Comparison of ENCODE assay signal across 20 cellular contexts in genomic region chr17:39143552-39144093, GRCh38. TPM values are rescaled to one million over a fixed set of nuclear protein-coding genes. Genes with fewer than 3 reads are reported as not detected.
DNase-seq lines count a peak whose midpoint lies in the region; ATAC-seq and TF ChIP-seq lines count a peak whose summit lies in the region.
"Had no signal": no experiment of that assay in that cellular context is flagged by ENCODE, and none has a peak within 500 bp of the region (broad histone marks: within the 10 kb centered on the region; RNA-seq: fewer than 3 reads in every experiment).

No MANE protein-coding gene starts in this region.

- POLR2A ChIA-PET in OCI-LY7 (lab: Charles Lee) = no interaction called here

- no peaks in the 10 kb centered on the region for H3K9me2 ChIP-seq in OCI-LY7 (ENCODE audit: insufficient read depth, low read length)

- H3K4me2 ChIP-seq in OCI-LY7 (ENCODE audit: low read length) = no peak overlapping the region
- H3K4me2 ChIP-seq: GM23338 had no signal

- 95% methylated on average over 7 of the region's 7 CpGs for WGBS in thymus

- intact Hi-C loops in OCI-LY7 (cut with micrococcal nuclease; ENCODE audit: unreplicated experiment) = no loop called here

- BruUV-seq in OCI-LY7 (replicated peaks; lab: Mats Ljungman, UMichigan) = no TSS peak

- no peak overlapping the region for H2AFZ ChIP-seq in OCI-LY7 (ENCODE audit: low read length)
- H2AFZ ChIP-seq: GM23338 had no signal

- H3K9me3 ChIP-seq in thymus (ENCODE audit: control insufficient read depth) = no peaks in the 10 kb centered on the region
- H3K9me3 ChIP-seq in OCI-LY7 (ENCODE audit: low read length) = 0 out of 2 replicates have a peak, but pooled peaks cover 5% of the 10 kb centered on the region

- peak overlapping the region; percentile 36 for H3K27ac ChIP-seq in thymus (ENCODE audit: low read depth)
- H3K27ac ChIP-seq in OCI-LY7 (ENCODE audit: low read depth, low read length, poor library complexity, severe bottlenecking) = no peak overlapping the region
- H3K27ac ChIP-seq: VCaP had no signal

- H3K4me3 ChIP-seq in fibroblast of mammary gland (ENCODE audit: control insufficient read depth, low read depth, low read length) (no peak overlapping the region), thymus (ENCODE audit: low read length) (no peak overlapping the region), OCI-LY7 (ENCODE audit: low read depth, low read length, poor library complexity, severe bottlenecking) (no peak overlapping the region)
- H3K4me3 ChIP-seq: GM23338 had no signal

- CTCF ChIA-PET in OCI-LY7 (lab: Charles Lee; ENCODE audit: unreplicated experiment) = no interaction called here

- peaks cover 6% of the 10 kb centered on the region for H3K4me1 ChIP-seq in thymus (ENCODE audit: control insufficient read depth, insufficient read depth, low read length)
- H3K4me1 ChIP-seq in OCI-LY7 (ENCODE audit: insufficient read depth, low read length, poor library complexity, severe bottlenecking) = peaks cover 14% of the 10 kb centered on the region

- no peaks in the 10 kb centered on the region for H3K36me3 ChIP-seq in thymus (ENCODE audit: control insufficient read depth, insufficient read depth)
- H3K36me3 ChIP-seq in OCI-LY7 (ENCODE audit: insufficient read depth, low read length) = no peaks in the 10 kb centered on the region

- TF ChIP-seq CTCF in fibroblast of mammary gland (conservative IDR thresholded peaks at IDR 0.05; ENCODE audit: control insufficient read depth, insufficient read depth, low read depth, low read length) (no peak), OCI-LY7 (conservative IDR thresholded peaks at IDR 0.05; ENCODE audit: low read length) (no peak)

- H3K79me2 ChIP-seq in OCI-LY7 (ENCODE audit: insufficient read depth, low read depth, low read length) = no peaks in the 10 kb centered on the region

- no peak for ATAC-seq in HG03108 (IDR thresholded peaks at IDR 0.05; ENCODE audit: unreplicated experiment)
- ATAC-seq: activated CD8-positive, alpha-beta memory T cell treated with anti-CD3 and anti-CD28 coated beads, Interleukin-2, amount 10 ng/mL, durations not matched to agents 7 days and 5 days; GM23338; naive thymus-derived CD4-positive, alpha-beta T cell had no signal

- H4K20me1 ChIP-seq in OCI-LY7 (ENCODE audit: insufficient read depth, low read length) = no peaks in the 10 kb centered on the region

- H3K27me3 ChIP-seq in thymus (ENCODE audit: control insufficient read depth, insufficient read depth) = no peaks in the 10 kb centered on the region

- peak; percentile 26 for DNase-seq in NCI-H82 treated with DMSO at 0.1 percent for 48 hours (lab: John Stamatoyannopoulos, UW; ENCODE audit: unreplicated experiment)
- DNase-seq in fibroblast of mammary gland (ENCODE audit: low read depth) = peak; percentile 24
- peak; percentile 69 for DNase-seq in myocyte (ENCODE audit: low read depth)
- no peak for DNase-seq in T-helper 2 cell
- no peak for DNase-seq in NCI-H1694 treated with DMSO at 0.1 percent for 48 hours (lab: John Stamatoyannopoulos, UW)
- no peak for DNase-seq in OCI-LY7 (ENCODE audit: low spot score)
- DNase-seq: activated CD8-positive, alpha-beta memory T cell treated with anti-CD3 and anti-CD28 coated beads, Interleukin-2, amount 10 ng/mL, durations not matched to agents 7 days and 5 days; activated naive CD4-positive, alpha-beta T cell; AML-193; effector memory CD4-positive, alpha-beta T cell; islet precursor cell; naive thymus-derived CD4-positive, alpha-beta T cell; NCI-H2227 treated with DMSO at 0.1 percent for 48 hours; stimulated activated CD4-positive, alpha-beta T cell treated with anti-CD3 and anti-CD28 coated beads, Interleukin-4, amount 100 ng/mL, for 24 hours had no signal

RNA-seq across cellular contexts. Expression of gene PLXDC1, which starts 7.8 kb away (rescaled TPM):
- total RNA-seq in myocyte (49.7 and 65.3 TPM in 2 replicates), OCI-LY7 (2022) (0.67 TPM in 1 of 2 replicates, not detected in the other)
- 14.0 TPM for polyA plus RNA-seq in myocyte (2012)
- polyA plus RNA-seq in thymus = 66.4 TPM
- total RNA-seq in OCI-LY7 (2014; rRNA removed; shearing (Covaris generic)) = 0.13 and 0.41 TPM in 2 replicates

RNA-seq across cellular contexts. Expression of gene ARL5C, which starts 22.3 kb away (rescaled TPM):
- total RNA-seq in myocyte (not detected in 2 replicates), OCI-LY7 (2022) (0.65 and 0.68 TPM in 2 replicates)
- polyA plus RNA-seq in myocyte (2012) = not detected
- 6.3 TPM for polyA plus RNA-seq in thymus
- total RNA-seq in OCI-LY7 (2014; rRNA removed; shearing (Covaris generic)) = 0.16 and 2.4 TPM in 2 replicates
- total RNA-seq: bronchial epithelial cell, glomerular endothelial cell, GM23338 had no signal
- polyA plus RNA-seq: GM23338 had no signal

RNA-seq across cellular contexts. Expression of gene CACNB1, which starts 53.8 kb away (rescaled TPM):
- total RNA-seq in myocyte (190 and 408 TPM in 2 replicates), OCI-LY7 (2022) (30.9 and 35.5 TPM in 2 replicates)
- polyA plus RNA-seq in myocyte (2012) = 136 TPM
- polyA plus RNA-seq in thymus = 11.7 TPM
- 17.9 and 23.7 TPM in 2 replicates for total RNA-seq in OCI-LY7 (2014; rRNA removed; shearing (Covaris generic))

RNA-seq across cellular contexts. Expression of gene RPL19, which starts 56.5 kb away (rescaled TPM):
- total RNA-seq in myocyte (1,695 and 1,875 TPM in 2 replicates), OCI-LY7 (2022) (3,132 and 3,168 TPM in 2 replicates)
- polyA plus RNA-seq in myocyte (2012) = 1,457 TPM
- 3,788 TPM for polyA plus RNA-seq in thymus
- 4,395 and 6,079 TPM in 2 replicates for total RNA-seq in OCI-LY7 (2014; rRNA removed; shearing (Covaris generic))

Comparison
In these comparisons a context has a peak if more than half of its experiments do, and no peak if none do; other contexts are left out.
1. DNase-seq: peak in NCI-H82 treated with DMSO at 0.1 percent for 48 hours (single experiment), fibroblast of mammary gland (single experiment) and myocyte (single experiment); none in T-helper 2 cell (0 of 5), NCI-H1694 treated with DMSO at 0.1 percent for 48 hours (single experiment) and OCI-LY7 (single experiment).
2. RNA of gene PLXDC1, which starts 7.8 kb away (total RNA-seq): 49.7 to 65.3 TPM in myocyte; 0.13 to 0.67 TPM in OCI-LY7; every median in the first group is over 10 times any median in the second.